ENCODE assay signal across 21 cellular contexts in the genomic region with DNA sequence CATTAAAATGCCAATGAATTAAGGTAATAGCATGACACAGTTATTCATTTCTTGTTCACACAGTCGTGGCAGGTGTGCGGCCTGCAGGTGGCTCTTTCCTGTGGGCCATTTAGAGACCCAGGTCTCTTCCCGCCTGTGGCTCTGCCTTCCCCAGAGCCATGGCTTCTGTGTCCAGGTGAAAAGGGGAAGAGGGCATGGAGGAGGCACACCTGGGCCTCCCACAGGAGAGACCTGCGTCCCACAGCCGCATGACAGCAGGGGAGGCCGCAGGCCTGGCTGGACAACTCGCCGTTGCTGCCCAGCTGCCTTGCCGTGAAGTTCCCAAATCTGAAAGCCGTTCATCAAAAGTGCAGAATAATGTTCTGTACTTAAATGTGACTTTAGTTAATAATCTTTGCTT. TPM values are rescaled to one million over a fixed set of nuclear protein-coding genes. Genes with fewer than 3 reads are reported as not detected.
DNase-seq lines count a peak whose midpoint lies in the region; ATAC-seq, FAIRE-seq and TF ChIP-seq lines count a peak whose summit lies in the region.
"Had no signal": no experiment of that assay in that cellular context is flagged by ENCODE, and none has a peak within 500 bp of the region (broad histone marks: within the 10 kb centered on the region; RNA-seq: fewer than 3 reads in every experiment).

No MANE protein-coding gene starts in this region.

- no peaks in the 10 kb centered on the region for H3K9me3 Mint-ChIP-seq in astrocyte (ENCODE audit: unreplicated experiment)
- peaks cover 2% of the 10 kb centered on the region for H3K9me3 Mint-ChIP-seq in neural progenitor cell
- H3K9me3 Mint-ChIP-seq: CD8-positive, alpha-beta T cell; T-cell had no signal

- H3K9me3 ChIP-seq in astrocyte (ENCODE audit: insufficient read depth, low read depth, low read length): no peaks in the 10 kb centered on the region
- H3K9me3 ChIP-seq in neural progenitor cell (ENCODE audit: low read depth): no peaks in the 10 kb centered on the region
- H3K9me3 ChIP-seq: A549, BLaER1, SK-N-SH had no signal

- H3K4me3 Mint-ChIP-seq in astrocyte (ENCODE audit: unreplicated experiment) (no peak overlapping the region), neural progenitor cell (no peak overlapping the region)
- H3K4me3 Mint-ChIP-seq: CD8-positive, alpha-beta T cell; T-cell had no signal

- H3K27me3 ChIP-seq in astrocyte (ENCODE audit: insufficient read depth, low read length): peaks cover 10% of the 10 kb centered on the region
- H3K27me3 ChIP-seq in neural progenitor cell: no peaks in the 10 kb centered on the region

- no peak for ATAC-seq in HG03520 (IDR thresholded peaks at IDR 0.05; ENCODE audit: unreplicated experiment)
- ATAC-seq: CD8-positive, alpha-beta T cell; T-cell had no signal

- DNase-seq in 8988T: peak; percentile 24
- peak; percentile 7 for DNase-seq in GM10266 (ENCODE audit: extremely low spot score)
- DNase-seq in astrocyte (ENCODE audit: low read depth): no peak
- DNase-seq in neural progenitor cell (ENCODE audit: low spot score): no peak
- no peak for DNase-seq in hippocampal formation (lab: John Stamatoyannopoulos, UW)
- no peak for DNase-seq in C1 segment of cervical spinal cord (lab: John Stamatoyannopoulos, UW)
- no peak for DNase-seq in activated T-cell treated with anti-CD3 and anti-CD28 coated beads, Interleukin-2, amount 50 U/mL, for 48 hours
- DNase-seq: CD8-positive, alpha-beta T cell; DMS53; MM.1S; NCI-H1092 treated with DMSO at 0.1 percent for 48 hours; NCI-H1694; NCI-H345; NCI-H526 treated with DMSO at 0.1 percent for 48 hours; SHP77; SK-N-SH; T-cell had no signal

- TF ChIP-seq CTCF in GM10266 (IDR thresholded peaks at IDR 0.05; ENCODE audit: control insufficient read depth, insufficient read depth, low read depth, missing control alignments) (no peak), astrocyte (IDR thresholded peaks at IDR 0.05; ENCODE audit: insufficient read depth, low read depth, low read length) (no peak), neural progenitor cell (IDR thresholded peaks at IDR 0.05) (no peak)

- H3K79me2 ChIP-seq in astrocyte (ENCODE audit: insufficient read depth, low read length): no peaks in the 10 kb centered on the region
- no peaks in the 10 kb centered on the region for H3K79me2 ChIP-seq in neural progenitor cell (ENCODE audit: low read depth)

- H3K4me3 ChIP-seq in astrocyte (ENCODE audit: insufficient read depth, low read depth, low read length) (no peak overlapping the region), neural progenitor cell (no peak overlapping the region)
- H3K4me3 ChIP-seq: A549, BLaER1 had no signal

- H3K36me3 Mint-ChIP-seq in astrocyte (ENCODE audit: low read depth, unreplicated experiment): no peaks in the 10 kb centered on the region
- peaks cover 4% of the 10 kb centered on the region for H3K36me3 Mint-ChIP-seq in neural progenitor cell
- H3K36me3 Mint-ChIP-seq: CD8-positive, alpha-beta T cell; T-cell had no signal

- H3K36me3 ChIP-seq in astrocyte (ENCODE audit: insufficient read depth, low read length) (no peaks in the 10 kb centered on the region), neural progenitor cell (no peaks in the 10 kb centered on the region)
- H3K36me3 ChIP-seq: BLaER1 had no signal

- no peaks in the 10 kb centered on the region for H4K20me1 ChIP-seq in astrocyte (ENCODE audit: insufficient read depth, low read length)
- H4K20me1 ChIP-seq in neural progenitor cell (ENCODE audit: low read depth): no peaks in the 10 kb centered on the region

- FAIRE-seq in astrocyte (lab: Jason Lieb, UNC): no peak
- FAIRE-seq: A549, H54 had no signal

- H3K4me2 ChIP-seq in astrocyte (ENCODE audit: low read length) (peak overlapping the region; percentile 9), neural progenitor cell (peak overlapping the region; percentile 15)
- H3K4me2 ChIP-seq: A549, BLaER1, SK-N-SH had no signal

- peak overlapping the region; percentile 23 for H3K27ac ChIP-seq in astrocyte (ENCODE audit: low read depth, low read length)
- H3K27ac ChIP-seq in neural progenitor cell: no peak overlapping the region
- H3K27ac ChIP-seq: A549, BLaER1 had no signal

- peaks cover 60% of the 10 kb centered on the region for H3K27me3 Mint-ChIP-seq in astrocyte (ENCODE audit: low read depth, unreplicated experiment)
- peaks cover 7% of the 10 kb centered on the region for H3K27me3 Mint-ChIP-seq in neural progenitor cell (ENCODE audit: insufficient read depth, low read depth)

- peaks cover 29% of the 10 kb centered on the region for H3K4me1 ChIP-seq in astrocyte (ENCODE audit: insufficient read depth, low read length)
- H3K4me1 ChIP-seq in neural progenitor cell: peaks cover 51% of the 10 kb centered on the region

- H3K9ac ChIP-seq in astrocyte (ENCODE audit: low read length): peak overlapping the region; percentile 50
- H3K9ac ChIP-seq in neural progenitor cell: no peak overlapping the region
- H3K9ac ChIP-seq: BLaER1, SK-N-SH had no signal

- H3K27ac Mint-ChIP-seq in astrocyte (ENCODE audit: unreplicated experiment) (no peak overlapping the region), neural progenitor cell (peak overlapping the region; percentile 62)
- H3K27ac Mint-ChIP-seq: CD8-positive, alpha-beta T cell; T-cell had no signal

- peaks cover 17% of the 10 kb centered on the region for H3F3A ChIP-seq in neural progenitor cell (ENCODE audit: low read depth)

- H3K4me1 Mint-ChIP-seq in astrocyte (ENCODE audit: low read depth, unreplicated experiment): peaks cover 25% of the 10 kb centered on the region
- peaks cover 71% of the 10 kb centered on the region for H3K4me1 Mint-ChIP-seq in neural progenitor cell

- no peak overlapping the region for H2AFZ ChIP-seq in astrocyte (ENCODE audit: low read depth, low read length)
- no peak overlapping the region for H2AFZ ChIP-seq in neural progenitor cell (replicated peaks)

RNA-seq across cellular contexts. Expression of gene PLEKHG4B, which starts 14.4 kb away (rescaled TPM):
- total RNA-seq in astrocyte: 6.1 and 8.1 TPM in 2 replicates
- 28.8 and 63.1 TPM in 2 replicates for total RNA-seq in neural progenitor cell (ENCODE audit: low replicate concordance)
- total RNA-seq: CD8-positive, alpha-beta T cell had no signal

Comparison
In these comparisons a context has a peak if more than half of its experiments do, and no peak if none do; other contexts are left out.
1. DNase-seq: peak in 8988T (single experiment) and GM10266 (single experiment); none in astrocyte (single experiment), neural progenitor cell (single experiment), hippocampal formation (0 of 2), C1 segment of cervical spinal cord (0 of 14) and activated T-cell treated with anti-CD3 and anti-CD28 coated beads, Interleukin-2, amount 50 U/mL, for 48 hours (0 of 2).